36 cellular contexts compared by ENCODE assay signal in the genomic region with DNA sequence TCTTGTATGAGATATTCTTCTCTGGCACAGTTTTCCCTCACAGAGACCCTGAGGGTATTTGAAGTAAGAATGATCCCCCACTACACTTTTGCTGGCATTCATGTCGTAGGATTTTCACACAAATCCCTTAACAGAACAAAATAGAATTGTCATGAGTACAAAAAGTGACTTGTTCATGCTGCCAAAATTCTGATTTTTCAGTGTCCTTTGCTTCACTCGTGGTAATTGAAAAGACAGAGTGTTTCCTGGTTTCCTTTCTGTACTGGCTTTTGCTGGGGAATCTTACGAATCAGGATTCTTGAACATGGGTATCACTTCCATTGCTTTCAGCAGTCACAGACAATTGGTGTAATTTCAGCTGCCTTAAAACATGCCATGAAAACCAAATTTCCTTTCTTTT.
"Had no signal": no experiment of that assay in that cellular context is flagged by ENCODE, and none has a peak within 500 bp of the region (broad histone marks: within the 10 kb centered on the region; RNA-seq: fewer than 3 reads in every experiment).

No MANE protein-coding gene starts in this region.

- DNase-seq: activated B cell treated with CpG ODN at 0.5 μM for 24 hours; activated CD4-positive, alpha-beta memory T cell treated with anti-CD3 and anti-CD28 coated beads for 36 hours; activated CD4-positive, alpha-beta T cell treated with anti-CD3 and anti-CD28 coated beads for 4 hours; activated CD4-positive, alpha-beta T cell treated with anti-CD3 and anti-CD28 coated beads, Interleukin-2, amount 50 U/mL, for 1 hour; activated CD4-positive, CD25-positive, alpha-beta regulatory T cell treated with anti-CD3 and anti-CD28 coated beads, Interleukin-2, amount 50 U/mL, for 72 hours; activated CD8-positive, alpha-beta memory T cell treated with anti-CD3 and anti-CD28 coated beads, Interleukin-2, amount 50 U/mL, for 4 hours; activated gamma-delta T cell treated with Interleukin-2 at 50 U/mL for 16 hours; activated naive CD4-positive, alpha-beta T cell treated with anti-CD3 and anti-CD28 coated beads for 36 hours; activated T-cell treated with anti-CD3 and anti-CD28 coated beads for 4 hours; activated T-cell treated with anti-CD3 and anti-CD28 coated beads, Interleukin-2, amount 50 U/mL, for 4 hours; adrenal gland; Kasumi-1; KG1; MG63; NCI-H1048; NCI-H1105 treated with DMSO at 0.1 percent for 48 hours; NCI-H1436; NCI-H1694; NCI-H1930; NCI-H345; NCI-H524 treated with DMSO at 0.1 percent for 48 hours; NK-92 treated with Interleukin-12 subunit alpha and Interleukin-12 subunit beta, amount 100 ng/mL, for 24 hours; PC-9; SIG-M5; SW 1271; T-helper 1 cell; T-helper 2 cell; T-helper 9 cell had no signal

- H3K27ac ChIP-seq: adrenal gland, PC-9, RWPE1, VCaP had no signal

- H3K36me3 Mint-ChIP-seq: activated CD4-positive, alpha-beta memory T cell treated with anti-CD3 and anti-CD28 coated beads for 36 hours; activated naive CD4-positive, alpha-beta T cell treated with anti-CD3 and anti-CD28 coated beads, Interleukin-2, amount 50 U/mL, for 72 hours; brain had no signal

- ATAC-seq: activated naive CD4-positive, alpha-beta T cell treated with anti-CD3 and anti-CD28 coated beads, Interleukin-2, amount 50 U/mL, for 72 hours; activated T-cell treated with anti-CD3 and anti-CD28 coated beads, Interleukin-2, amount 50 U/mL, for 4 hours; Right ventricle myocardium inferior had no signal

- FAIRE-seq: bronchial epithelial cell, RCC 7860 had no signal

- H3K4me3 Mint-ChIP-seq: activated B cell treated with CpG ODN at 0.5 μM for 24 hours; activated CD4-positive, alpha-beta memory T cell treated with anti-CD3 and anti-CD28 coated beads for 36 hours; activated naive CD4-positive, alpha-beta T cell treated with anti-CD3 and anti-CD28 coated beads for 36 hours; activated T-cell treated with anti-CD3 and anti-CD28 coated beads, Interleukin-2, amount 50 U/mL, for 4 hours; activated T-helper 1 cell treated with anti-CD3 and anti-CD28 coated beads, Interleukin-12 subunit alpha, Interleukin-12 subunit beta, Interleukin-2, Interleukin-4 antibody, amounts not matched to agents 30 ng/mL and 10 ng/mL and 1 ng/mL, durations not matched to agents 14 hours and 24 hours and 36 hours had no signal

- H3K9me3 Mint-ChIP-seq: activated B cell treated with CpG ODN at 0.5 μM for 24 hours; activated naive CD4-positive, alpha-beta T cell treated with anti-CD3 and anti-CD28 coated beads for 36 hours; activated T-cell treated with anti-CD3 and anti-CD28 coated beads, Interleukin-2, amount 50 U/mL, for 4 hours; activated T-helper 1 cell treated with anti-CD3 and anti-CD28 coated beads, Interleukin-12 subunit alpha, Interleukin-12 subunit beta, Interleukin-2, Interleukin-4 antibody, amounts not matched to agents 30 ng/mL and 10 ng/mL and 1 ng/mL, durations not matched to agents 14 hours and 24 hours and 36 hours; brain had no signal

- H3K4me2 ChIP-seq: PC-9 had no signal

- H3K4me3 ChIP-seq: adrenal gland, MG63, PC-9 had no signal

- H3K27me3 Mint-ChIP-seq: activated CD4-positive, alpha-beta memory T cell treated with anti-CD3 and anti-CD28 coated beads for 36 hours; brain had no signal

- H3K27me3 ChIP-seq: adrenal gland, MG63 had no signal

- H3K4me1 ChIP-seq: adrenal gland had no signal

- H2AFZ ChIP-seq: PC-9 had no signal

- H3K36me3 ChIP-seq: adrenal gland, MG63 had no signal

- H3K4me1 Mint-ChIP-seq: activated B cell treated with CpG ODN at 0.5 μM for 24 hours, brain had no signal

- H3K27ac Mint-ChIP-seq: activated B cell treated with CpG ODN at 0.5 μM for 24 hours; activated CD4-positive, alpha-beta memory T cell treated with anti-CD3 and anti-CD28 coated beads for 36 hours; activated naive CD4-positive, alpha-beta T cell treated with anti-CD3 and anti-CD28 coated beads for 36 hours; activated naive CD4-positive, alpha-beta T cell treated with anti-CD3 and anti-CD28 coated beads, Interleukin-2, amount 50 U/mL, for 72 hours; activated T-helper 1 cell treated with anti-CD3 and anti-CD28 coated beads, Interleukin-12 subunit alpha, Interleukin-12 subunit beta, Interleukin-2, Interleukin-4 antibody, amounts not matched to agents 30 ng/mL and 10 ng/mL and 1 ng/mL, durations not matched to agents 14 hours and 24 hours and 36 hours had no signal

- H3K9me3 ChIP-seq: adrenal gland, MG63 had no signal
